ENCODE assay signal across 20 cellular contexts in the genomic region with DNA sequence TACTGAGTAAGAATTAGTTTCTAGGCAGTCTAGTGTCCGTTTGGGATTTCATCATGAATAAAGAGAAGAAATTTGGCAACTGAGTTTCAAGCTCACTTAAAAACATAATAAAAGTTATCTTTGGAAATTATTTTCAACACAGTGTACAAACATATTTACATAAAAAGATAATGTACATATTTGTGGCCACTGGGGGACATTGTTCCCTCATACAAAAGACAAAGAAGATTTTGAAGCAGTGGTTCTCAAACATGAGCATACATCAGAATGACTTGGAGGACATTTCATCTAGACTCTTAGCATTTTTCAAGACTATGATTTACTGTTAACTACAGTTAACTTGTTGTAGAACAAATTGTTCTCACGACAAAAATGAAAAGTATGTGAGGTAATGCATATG. TPM values are rescaled to one million over a fixed set of nuclear protein-coding genes. Genes with fewer than 3 reads are reported as not detected.
A peak's percentile ranks its signal among the peaks of the same experiment; 100 is the strongest.
DNase-seq lines count a peak whose midpoint lies in the region; TF ChIP-seq lines count a peak whose summit lies in the region.
"Had no signal": no experiment of that assay in that cellular context is flagged by ENCODE, and none has a peak within 500 bp of the region (broad histone marks: within the 10 kb centered on the region; RNA-seq: fewer than 3 reads in every experiment).

No MANE protein-coding gene starts in this region.

- no peaks in the 10 kb centered on the region for H3K36me3 ChIP-seq in BE2C
- H3K36me3 ChIP-seq in DOHH2 (ENCODE audit: control insufficient read depth, low read length) = no peaks in the 10 kb centered on the region
- no peaks in the 10 kb centered on the region for H3K36me3 ChIP-seq in osteoblast (ENCODE audit: insufficient read depth, low read length)
- H3K36me3 ChIP-seq: HAP-1, prostate gland, sigmoid colon had no signal

- H3K27me3 ChIP-seq in BE2C = no peaks in the 10 kb centered on the region
- H3K27me3 ChIP-seq in DOHH2 (ENCODE audit: control insufficient read depth, low read length) = no peaks in the 10 kb centered on the region
- H3K27me3 ChIP-seq in osteoblast (ENCODE audit: insufficient read depth, low read length) = no peaks in the 10 kb centered on the region
- H3K27me3 ChIP-seq: sigmoid colon had no signal

- no peak overlapping the region for H3K4me3 ChIP-seq in BE2C (ENCODE audit: low read depth, low read length)
- H3K4me3 ChIP-seq in DOHH2 (ENCODE audit: low read length) = no peak overlapping the region
- H3K4me3 ChIP-seq in osteoblast (ENCODE audit: insufficient read depth, low read length) = no peak overlapping the region
- H3K4me3 ChIP-seq: HAP-1, prostate gland, sigmoid colon had no signal

- TF ChIP-seq CTCF in BE2C (IDR thresholded peaks at IDR 0.05; ENCODE audit: low read depth, low read length) = peak; percentile 14; the same call in 1 of the 2 replicates
- peak; percentile 10 for TF ChIP-seq CTCF in DOHH2 (IDR thresholded peaks at IDR 0.05; ENCODE audit: low read depth, low read length, poor library complexity, severe bottlenecking)
- no peak for TF ChIP-seq CTCF in osteoblast (IDR thresholded peaks at IDR 0.05; ENCODE audit: extremely low read depth, low read depth, low read length)

- H3K79me2 ChIP-seq in DOHH2 (ENCODE audit: control insufficient read depth, low read length) (no peaks in the 10 kb centered on the region), osteoblast (ENCODE audit: insufficient read depth, low read length) (no peaks in the 10 kb centered on the region)

- no peaks in the 10 kb centered on the region for H3K9me2 ChIP-seq in DOHH2 (replicated peaks; ENCODE audit: control insufficient read depth, low read length)

- H4K20me1 ChIP-seq in DOHH2 (ENCODE audit: control insufficient read depth, insufficient read depth, low read depth, low read length) = no peaks in the 10 kb centered on the region
- H4K20me1 ChIP-seq in osteoblast (ENCODE audit: insufficient read depth, low read length) = no peaks in the 10 kb centered on the region

- H3K27ac ChIP-seq in DOHH2 (ENCODE audit: low read depth, low read length) = no peak overlapping the region
- H3K27ac ChIP-seq in osteoblast (ENCODE audit: low read depth, low read length) = no peak overlapping the region
- H3K27ac ChIP-seq: prostate gland, sigmoid colon had no signal

- no peak overlapping the region for H3K4me2 ChIP-seq in DOHH2 (ENCODE audit: low read length)
- H3K4me2 ChIP-seq in osteoblast (ENCODE audit: insufficient read depth, low read length) = no peak overlapping the region

- H3K9me3 ChIP-seq in BE2C (no peaks in the 10 kb centered on the region), DOHH2 (ENCODE audit: control insufficient read depth, insufficient read depth, low read length) (no peaks in the 10 kb centered on the region), osteoblast (ENCODE audit: low read depth, low read length) (no peaks in the 10 kb centered on the region)
- H3K9me3 ChIP-seq: HAP-1, prostate gland, sigmoid colon had no signal

- CTCF ChIA-PET in HEK293T (lab: Yijun Ruan, JAX) = no interaction called here

- no peaks in the 10 kb centered on the region for H3F3A ChIP-seq in DOHH2 (ENCODE audit: control insufficient read depth, insufficient read depth)

- no peak overlapping the region for H2AFZ ChIP-seq in osteoblast (ENCODE audit: low read length)

- H3K4me1 ChIP-seq in BE2C = no peaks in the 10 kb centered on the region
- H3K4me1 ChIP-seq in DOHH2 (ENCODE audit: control insufficient read depth, low read length) = no peaks in the 10 kb centered on the region
- no peaks in the 10 kb centered on the region for H3K4me1 ChIP-seq in osteoblast (ENCODE audit: insufficient read depth, low read length)
- H3K4me1 ChIP-seq: HAP-1, prostate gland, sigmoid colon had no signal

- DNase-seq in BE2C = no peak
- peak; percentile 41 for DNase-seq in NCI-H1694 treated with DMSO at 0.1 percent for 48 hours (lab: John Stamatoyannopoulos, UW)
- peak; percentile 17 for DNase-seq in dermis blood vessel endothelial cell
- DNase-seq in HEK293T (ENCODE audit: extremely low spot score) = no peak
- DNase-seq in osteoblast (ENCODE audit: insufficient read length, low spot score, missing footprints) = no peak
- DNase-seq in activated CD8-positive, alpha-beta memory T cell treated with anti-CD3 and anti-CD28 coated beads, Interleukin-2, amount 50 U/mL, for 4 hours = no peak
- DNase-seq: activated CD4-positive, alpha-beta T cell treated with anti-CD3 and anti-CD28 coated beads, Interleukin-2, amount 10 ng/mL, durations not matched to agents 24 days and 14 days; activated naive CD8-positive, alpha-beta T cell treated with anti-CD3 and anti-CD28 coated beads, Interleukin-2, amount 50 U/mL, for 24 hours; activated T-cell treated with anti-CD3 and anti-CD28 coated beads, Interleukin-2, amount 50 U/mL, for 4 hours; GDM1; left ventricle myocardium superior; naive thymus-derived CD4-positive, alpha-beta T cell; NCI-H1092; NCI-H2029; sigmoid colon; stimulated activated naive CD4-positive, alpha-beta T cell; T-helper 9 cell had no signal

- POLR2A ChIA-PET in HEK293T (lab: Yijun Ruan, JAX) = no interaction called here

TF ChIP-seq in HEK293T, 16 proteins besides CTCF, POLR2A, EP300 and RAD21:
- no peak for TF ChIP-seq FOXM1 (IDR thresholded peaks at IDR 0.05; ENCODE audit: borderline replicate concordance)
- TF ChIP-seq NFRKB (IDR thresholded peaks at IDR 0.05) = no peak
- TF ChIP-seq FOXA1 (IDR thresholded peaks at IDR 0.05) = no peak
- no peak for TF ChIP-seq CTBP1 (IDR thresholded peaks at IDR 0.05; ENCODE audit: borderline replicate concordance)
- TF ChIP-seq HDGF (IDR thresholded peaks at IDR 0.05; ENCODE audit: borderline replicate concordance) = no peak
- TF ChIP-seq, protein P1, sequence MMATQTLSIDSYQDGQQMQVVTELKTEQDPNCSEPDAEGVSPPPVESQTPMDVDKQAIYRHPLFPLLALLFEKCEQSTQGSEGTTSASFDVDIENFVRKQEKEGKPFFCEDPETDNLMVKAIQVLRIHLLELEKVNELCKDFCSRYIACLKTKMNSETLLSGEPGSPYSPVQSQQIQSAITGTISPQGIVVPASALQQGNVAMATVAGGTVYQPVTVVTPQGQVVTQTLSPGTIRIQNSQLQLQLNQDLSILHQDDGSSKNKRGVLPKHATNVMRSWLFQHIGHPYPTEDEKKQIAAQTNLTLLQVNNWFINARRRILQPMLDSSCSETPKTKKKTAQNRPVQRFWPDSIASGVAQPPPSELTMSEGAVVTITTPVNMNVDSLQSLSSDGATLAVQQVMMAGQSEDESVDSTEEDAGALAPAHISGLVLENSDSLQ (IDR thresholded peaks at IDR 0.05) = no peak
- no peak for TF ChIP-seq L3MBTL2 (conservative IDR thresholded peaks at IDR 0.05)
- no peak for TF ChIP-seq LEF1 (IDR thresholded peaks at IDR 0.05; ENCODE audit: borderline replicate concordance)
- no peak for TF ChIP-seq ARNT (IDR thresholded peaks at IDR 0.05)
- no peak for TF ChIP-seq SUZ12 (IDR thresholded peaks at IDR 0.05)
- no peak for TF ChIP-seq SP1 (IDR thresholded peaks at IDR 0.05)

RNA-seq across cellular contexts. Expression of a gene that starts 15.7 kb away (rescaled TPM):
- 5.7 TPM for polyA plus RNA-seq in BE2C (2012; ENCODE audit: insufficient read depth, insufficient read length, low read depth)
- total RNA-seq in dermis blood vessel endothelial cell (33.4 and 45.2 TPM in 2 replicates), osteoblast (25.7 and 29.8 TPM in 2 replicates)

Comparison
In these comparisons a context has a peak if more than half of its experiments do, and no peak if none do; other contexts are left out.
1. DNase-seq: peak in NCI-H1694 treated with DMSO at 0.1 percent for 48 hours (single experiment) and dermis blood vessel endothelial cell (single experiment); none in BE2C (single experiment), HEK293T (single experiment), osteoblast (single experiment) and activated CD8-positive, alpha-beta memory T cell treated with anti-CD3 and anti-CD28 coated beads, Interleukin-2, amount 50 U/mL, for 4 hours (single experiment).